Comparison of ENCODE assay signal across 10 cellular contexts in the genomic region with DNA sequence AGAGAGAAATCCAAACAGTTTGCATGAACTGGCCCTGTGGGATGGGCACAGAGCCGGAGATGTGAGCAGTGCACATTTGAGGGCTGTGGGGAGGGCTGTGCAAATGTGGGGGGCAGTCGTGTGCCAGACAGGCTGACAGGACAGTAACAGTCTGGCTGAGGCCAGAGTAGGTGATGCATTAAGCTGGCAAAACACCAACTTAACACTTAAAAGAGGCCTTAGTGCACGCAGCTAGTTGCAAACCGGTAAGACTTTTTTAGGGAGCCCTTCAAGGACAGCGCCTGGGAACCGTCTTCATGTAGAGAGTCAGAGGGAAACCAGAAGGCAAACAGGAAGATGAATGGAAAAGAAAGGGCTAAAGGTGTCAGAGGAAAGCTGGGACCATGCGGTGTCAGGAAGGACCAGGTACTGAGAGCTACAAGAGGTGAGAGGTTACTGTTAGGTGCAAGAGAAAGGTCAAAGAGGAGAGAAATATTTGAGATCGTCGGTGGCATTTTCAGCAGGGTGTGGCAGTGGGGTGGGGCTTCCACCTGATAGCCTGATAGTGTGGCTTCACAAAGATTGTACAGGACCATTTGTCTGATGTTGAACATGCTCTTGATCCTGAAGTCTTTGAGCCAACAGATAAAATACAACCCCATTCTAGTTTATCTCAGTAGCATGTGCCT. TPM values are rescaled to one million over a fixed set of nuclear protein-coding genes. Genes with fewer than 3 reads are reported as not detected.
A peak's percentile ranks its signal among the peaks of the same experiment; 100 is the strongest.
DNase-seq lines count a peak whose midpoint lies in the region; ATAC-seq, FAIRE-seq and TF ChIP-seq lines count a peak whose summit lies in the region.
"Had no signal": no experiment of that assay in that cellular context is flagged by ENCODE, and none has a peak within 500 bp of the region (broad histone marks: within the 10 kb centered on the region; RNA-seq: fewer than 3 reads in every experiment).

No MANE protein-coding gene starts in this region.

- no peak overlapping the region for H3K9ac ChIP-seq in keratinocyte (ENCODE audit: control insufficient read depth, extremely low read depth, insufficient read depth, low read length)

- WGBS in body of pancreas, 2 donors: 41 to 42% methylated on average over 9 of the region's 9 CpGs

- H3K27me3 ChIP-seq in body of pancreas (no peaks in the 10 kb centered on the region), keratinocyte (ENCODE audit: control insufficient read depth, extremely low read depth, insufficient read depth, low read length) (no peaks in the 10 kb centered on the region), thoracic aorta (replicated peaks; ENCODE audit: insufficient read depth) (no peaks in the 10 kb centered on the region)

- no peaks in the 10 kb centered on the region for H4K20me1 ChIP-seq in keratinocyte (ENCODE audit: control insufficient read depth, extremely low read depth, insufficient read depth, low read length)

- intact Hi-C loops in body of pancreas (cut with DNase I): no loop called here

- ATAC-seq in body of pancreas: no peak
- ATAC-seq in thoracic aorta (ENCODE audit: insufficient number of reproducible peaks, low FRiP score, low read depth): no peak
- ATAC-seq in GM18517 (IDR thresholded peaks at IDR 0.05; ENCODE audit: unreplicated experiment): no peak
- ATAC-seq in GM19467 (IDR thresholded peaks at IDR 0.05; ENCODE audit: unreplicated experiment): no peak
- ATAC-seq: activated CD4-positive, CD25-positive, alpha-beta regulatory T cell treated with anti-CD3 and anti-CD28 coated beads, Interleukin-2, amount 50 U/mL, for 24 hours had no signal

- DNase-seq in M059J (ENCODE audit: low read depth): peak; percentile 47
- DNase-seq in body of pancreas: no peak
- no peak for DNase-seq in keratinocyte (ENCODE audit: low read depth, low spot score)
- DNase-seq in thoracic aorta (ENCODE audit: low spot score): no peak
- no peak for DNase-seq in NCI-H1105 treated with DMSO at 0.1 percent for 48 hours (lab: John Stamatoyannopoulos, UW)
- DNase-seq: activated naive CD4-positive, alpha-beta T cell treated with anti-CD3 and anti-CD28 coated beads for 36 hours had no signal

- H3K9me3 ChIP-seq in body of pancreas: no peaks in the 10 kb centered on the region
- no peaks in the 10 kb centered on the region for H3K9me3 ChIP-seq in keratinocyte (ENCODE audit: control insufficient read depth, low read depth, low read length)
- H3K9me3 ChIP-seq in thoracic aorta: no peaks in the 10 kb centered on the region

- H3K4me3 ChIP-seq in body of pancreas (no peak overlapping the region), keratinocyte (ENCODE audit: control insufficient read depth in 2 of 3, extremely low read depth in 1 of 3, insufficient read depth in 2 of 3, low read depth in 1 of 3, low read length in 3 of 3) (peak overlapping the region in 1 of 3 experiments; percentile 18), thoracic aorta (no peak overlapping the region)

- no peaks in the 10 kb centered on the region for H3K36me3 ChIP-seq in body of pancreas (replicated peaks in 1 of 2; ENCODE audit: insufficient read depth in 1 of 2, low read depth in 2 of 2)
- no peaks in the 10 kb centered on the region for H3K36me3 ChIP-seq in keratinocyte (ENCODE audit: control insufficient read depth in 2 of 2, extremely low read depth in 1 of 2, insufficient read depth in 2 of 2, low read length in 2 of 2)
- no peaks in the 10 kb centered on the region for H3K36me3 ChIP-seq in thoracic aorta

- peak; percentile 61 for FAIRE-seq in keratinocyte (lab: Jason Lieb, UNC)
- FAIRE-seq: H54 had no signal

- peak overlapping the region; percentile 72 for H2AFZ ChIP-seq in keratinocyte (ENCODE audit: control insufficient read depth, low read length)

- peak overlapping the region; percentile 45 for H3K4me2 ChIP-seq in keratinocyte (ENCODE audit: control insufficient read depth, extremely low read depth, insufficient read depth, low read depth, low read length)

- peaks cover 9% of the 10 kb centered on the region for H3K4me1 ChIP-seq in body of pancreas
- H3K4me1 ChIP-seq in keratinocyte (ENCODE audit: control insufficient read depth, extremely low read depth, insufficient read depth, low read length): peaks cover 28% of the 10 kb centered on the region
- H3K4me1 ChIP-seq in thoracic aorta (ENCODE audit: control insufficient read depth in 1 of 2, low read depth in 2 of 2): peaks cover 2 to 15% of the 10 kb centered on the region in 2 donors

- no peaks in the 10 kb centered on the region for H3K9me1 ChIP-seq in keratinocyte (ENCODE audit: control insufficient read depth, extremely low read depth, insufficient read depth, low read length)

- H3K27ac ChIP-seq in body of pancreas (peak overlapping the region in 3 of 4 donors; percentile 5 to 74 (median 52)), keratinocyte (ENCODE audit: control insufficient read depth, insufficient read depth, low read length) (peak overlapping the region; percentile 15), thoracic aorta (peak overlapping the region; percentile 38 to 64)

- no peaks in the 10 kb centered on the region for H3K79me2 ChIP-seq in keratinocyte (ENCODE audit: control insufficient read depth, insufficient read depth, low read length)

- TF ChIP-seq POLR2A in body of pancreas (IDR thresholded peaks at IDR 0.05): no peak

- dilution Hi-C loops in keratinocyte (cut with MboI; ENCODE audit: extremely low pct_ligation_motif_present, low sequenced_read_pairs): no loop called here

- TF ChIP-seq CTCF in body of pancreas (IDR thresholded peaks at IDR 0.05) (no peak), keratinocyte (optimal IDR thresholded peaks at IDR 0.05 in 1 of 3, IDR thresholded peaks at IDR 0.05 in 1 of 3, conservative IDR thresholded peaks at IDR 0.05 in 1 of 3; ENCODE audit: extremely low read depth in 1 of 3, insufficient read depth in 2 of 3, low read length in 3 of 3) (peak in 1 of 3 experiments; percentile 20), thoracic aorta (IDR thresholded peaks at IDR 0.05) (no peak)

RNA-seq across cellular contexts. Expression of a gene that starts 30.0 kb away (rescaled TPM):
- 29.2 and 35.0 TPM in 2 replicates for total RNA-seq in M059J (2014; rRNA removed; shearing (Covaris generic))
- total RNA-seq in body of pancreas (10 to 100 TPM; 63.9 to 70.0 TPM), thoracic aorta (100 to 1,000 TPM; 143 to 148 TPM)
- 35.3 to 62.0 TPM (median 50.8 TPM) in 3 replicates for polyA plus RNA-seq in keratinocyte
- polyA plus RNA-seq in keratinocyte (2011; ENCODE audit: low read depth): 361 TPM
- polyA plus RNA-seq in keratinocyte (2011; cell fraction: cytosol; rRNA removed): 35.2 and 40.9 TPM in 2 replicates
- 193 and 213 TPM in 2 replicates for polyA plus RNA-seq in keratinocyte (2011; cell fraction: nucleus; rRNA removed)
- polyA plus RNA-seq in keratinocyte (2012; ENCODE audit: low replicate concordance): 30.4 and 63.0 TPM in 2 replicates
- polyA minus RNA-seq in keratinocyte: 64.5 to 125 TPM (median 70.1 TPM) in 3 replicates
- polyA minus RNA-seq in keratinocyte (2011; cell fraction: cytosol; rRNA and poly(A)+ RNA removed): 31.3 TPM
- polyA minus RNA-seq in keratinocyte (2011; cell fraction: nucleus; rRNA and poly(A)+ RNA removed): 143 and 290 TPM in 2 replicates
